In genomic region chr6:136783495-136784270, GRCh38 we compare ENCODE assay signal across 8 cellular contexts. TPM values are rescaled to one million over a fixed set of nuclear protein-coding genes. Genes with fewer than 3 reads are reported as not detected.
DNase-seq lines count a peak whose midpoint lies in the region; ATAC-seq and TF ChIP-seq lines count a peak whose summit lies in the region.

No MANE protein-coding gene starts in this region.

- peaks cover 38% of the 10 kb centered on the region for H3K4me1 Mint-ChIP-seq in mesothelial cell of epicardium

- H3K27me3 ChIP-seq in upper lobe of right lung = no peaks in the 10 kb centered on the region

- peaks cover 5% of the 10 kb centered on the region for H3K36me3 Mint-ChIP-seq in mesothelial cell of epicardium

- no peak overlapping the region for H3K27ac ChIP-seq in HEK293 (ENCODE audit: extremely low read depth, low read depth, low read length)
- peak overlapping the region; percentile 68 for H3K27ac ChIP-seq in upper lobe of right lung

- no peak overlapping the region for H3K4me3 Mint-ChIP-seq in mesothelial cell of epicardium

- H3K4me1 ChIP-seq in HEK293 (ENCODE audit: control insufficient read depth, insufficient read depth, low read length) (peaks cover 13% of the 10 kb centered on the region), upper lobe of right lung (peaks cover 81% of the 10 kb centered on the region)

- H3K36me3 ChIP-seq in HEK293 (ENCODE audit: control insufficient read depth in 2 of 2, insufficient read depth in 1 of 2, low read length in 2 of 2) = no peaks in the 10 kb centered on the region
- H3K36me3 ChIP-seq in upper lobe of right lung = no peaks in the 10 kb centered on the region

- CTCF ChIA-PET in HEK293 (lab: Yijun Ruan, JAX) = interaction anchor here (0.7 to 0.8 kb wide), 2 partner anchors 9 to 152 kb away, joined by 3 to 5 read pairs; partner anchors contain the start of gene MAP3K5

- H3K4me3 ChIP-seq in HEK293 (ENCODE audit: low read depth, low read length) (no peak overlapping the region), upper lobe of right lung (peak overlapping the region; percentile 39)

- peaks cover 4% of the 10 kb centered on the region for H3K27me3 Mint-ChIP-seq in mesothelial cell of epicardium (ENCODE audit: low read depth)

- TF ChIP-seq POLR2A in GM18505 (IDR thresholded peaks at IDR 0.05; ENCODE audit: borderline replicate concordance, extremely low read depth, insufficient read depth, insufficient read length) (no peak), erythroblast (IDR thresholded peaks at IDR 0.05; ENCODE audit: low read length) (peak; percentile 63)

- peak; percentile 69 for ATAC-seq in GM18505 (IDR thresholded peaks at IDR 0.05; ENCODE audit: unreplicated experiment)
- peak; percentile 89 for ATAC-seq in upper lobe of right lung

- intact Hi-C loops in upper lobe of right lung (cut with DNase I) = no loop called here

- peaks cover 5% of the 10 kb centered on the region for H3K9me3 Mint-ChIP-seq in mesothelial cell of epicardium

- no peak for TF ChIP-seq CTCF in HEK293 (tag by site-specific recombination; IDR thresholded peaks at IDR 0.05)
- TF ChIP-seq CTCF in upper lobe of right lung (IDR thresholded peaks at IDR 0.05) = no peak
- TF ChIP-seq CTCF in mesothelial cell of epicardium (IDR thresholded peaks at IDR 0.05; ENCODE audit: unreplicated experiment) = no peak

- H3K27ac Mint-ChIP-seq in mesothelial cell of epicardium = no peak overlapping the region

- POLR2A ChIA-PET in HEK293 (lab: Yijun Ruan, JAX) = interaction anchor here (1.5 kb wide), 1 partner anchor 9 kb away, joined by 3 read pairs; the partner anchor contains the start of gene MAP3K5

- no peaks in the 10 kb centered on the region for H3K9me3 ChIP-seq in HEK293 (ENCODE audit: control insufficient read depth, insufficient read depth, low read depth, low read length)
- no peaks in the 10 kb centered on the region for H3K9me3 ChIP-seq in upper lobe of right lung

- DNase-seq in NAMALWA (ENCODE audit: low spot score) = peak; percentile 90
- DNase-seq in erythroblast (lab: John Stamatoyannopoulos, UW) = peak; percentile 53 to 54
- peak; percentile 69 for DNase-seq in upper lobe of right lung
- no peak for DNase-seq in mesothelial cell of epicardium (ENCODE audit: low spot score in 2 of 2, unreplicated experiment in 2 of 2)
- no peak for DNase-seq in occipital lobe (lab: John Stamatoyannopoulos, UW)
- no peak for DNase-seq in AG08396 (ENCODE audit: low spot score)

TF ChIP-seq in HEK293, 187 proteins besides CTCF, POLR2A, EP300 and RAD21:
- TF ChIP-seq ZNF549 (tag by site-specific recombination; IDR thresholded peaks at IDR 0.05) = no peak
- TF ChIP-seq ZBTB17 (tag by site-specific recombination; IDR thresholded peaks at IDR 0.05) = peak; percentile 23; the same call in 1 of the 2 replicates
TF ChIP-seq in HEK293: peak in this region for 1.

RNA-seq across cellular contexts. Expression of gene MAP3K5, which starts 8.6 kb away (rescaled TPM):
- 32.5 TPM for total RNA-seq in upper lobe of right lung
- total RNA-seq in mesothelial cell of epicardium = 8.3 to 9.5 TPM (median 8.9 TPM) in 3 replicates
- total RNA-seq in occipital lobe = 9.8 TPM

RNA-seq across cellular contexts. Expression of gene PEX7, which starts 38.7 kb away (rescaled TPM):
- 5.6 TPM for total RNA-seq in upper lobe of right lung
- 6.8 to 8.3 TPM (median 7.8 TPM) in 3 replicates for total RNA-seq in mesothelial cell of epicardium
- total RNA-seq in occipital lobe = 8.3 TPM

Comparison
In these comparisons a context has a peak if more than half of its experiments do, and no peak if none do; other contexts are left out.
1. DNase-seq: peak in NAMALWA (single experiment), erythroblast (2 of 2) and upper lobe of right lung (single experiment); none in mesothelial cell of epicardium (0 of 2), occipital lobe (single experiment) and AG08396 (single experiment).